Comparison of ENCODE assay signal across 8 cellular contexts in genomic region chr4:1548812-1549637, GRCh38.
DNase-seq lines count a peak whose midpoint lies in the region; ATAC-seq, FAIRE-seq and TF ChIP-seq lines count a peak whose summit lies in the region.
"Not testable (repeated sequence)": the region's sequence is repeated elsewhere in the genome, so short reads cannot be mapped to it uniquely, and the experiment has no call there.

No MANE protein-coding gene starts in this region.

- peak; percentile 46 for ATAC-seq in HG03097 (IDR thresholded peaks at IDR 0.05; ENCODE audit: low FRiP score, unreplicated experiment)

- not testable (repeated sequence) for TF ChIP-seq POLR2A in sigmoid colon (IDR thresholded peaks at IDR 0.05); stomach (IDR thresholded peaks at IDR 0.05)

- H3K4me1 ChIP-seq in sigmoid colon = peaks cover 0 to 16% (median 13%) of the 10 kb centered on the region in 4 donors
- peaks cover 0 to 21% (median 18%) of the 10 kb centered on the region in 4 donors for H3K4me1 ChIP-seq in stomach

- not testable (repeated sequence) for H3K9me3 ChIP-seq in sigmoid colon, stomach

- not testable (repeated sequence) for H3K36me3 ChIP-seq in sigmoid colon, stomach

- TF ChIP-seq EP300 in sigmoid colon (IDR thresholded peaks at IDR 0.05); stomach (IDR thresholded peaks at IDR 0.05): not testable (repeated sequence)

- WGBS in sigmoid colon, 2 donors = 18 to 22% methylated on average over 35 of the region's 35 CpGs
- WGBS in stomach, 5 donors = 18 to 34% (median 22%) methylated on average over 15 to 35 of the region's 35 CpGs

- H3K27ac ChIP-seq in sigmoid colon (peak overlapping the region in 3 of 4 donors; percentile 17 to 25 (median 18)), stomach (peak overlapping the region in 2 of 5 donors; percentile 27 to 54)

- H3K27me3 ChIP-seq in sigmoid colon (peaks cover 2 to 31% (median 5%) of the 10 kb centered on the region in 3 donors), stomach (peaks cover 0 to 42% (median under 1%) of the 10 kb centered on the region in 3 donors)

- TF ChIP-seq CTCF in D721Med (IDR thresholded peaks at IDR 0.05; ENCODE audit: insufficient read depth, missing control alignments) (peak; percentile 54), choroid plexus epithelial cell (conservative IDR thresholded peaks at IDR 0.05; ENCODE audit: low read depth, low read length) (peak; percentile 74), sigmoid colon (IDR thresholded peaks at IDR 0.05) (peak; percentile 64 to 99 (median 82)), stomach (IDR thresholded peaks at IDR 0.05) (peak in 5 of 7 experiments; percentile 61 to 99 (median 98))

- intact Hi-C loops in sigmoid colon (cut with DNase I); stomach (cut with DNase I; ENCODE audit: low total_unique reads): not testable (repeated sequence)

- H3K4me3 ChIP-seq in choroid plexus epithelial cell (ENCODE audit: low read depth, low read length) = not testable (repeated sequence)
- H3K4me3 ChIP-seq in sigmoid colon (peak overlapping the region; percentile 16 to 38 (median 33)), stomach (peak overlapping the region; percentile 24 to 36 (median 29))

- FAIRE-seq in D721Med (lab: Jason Lieb, UNC) = not testable (repeated sequence)

- peak; percentile 65 for DNase-seq in D721Med (ENCODE audit: insufficient read length, low spot score)
- DNase-seq in RPMI8226 = peak; percentile 26
- peak; percentile 43 for DNase-seq in activated T-cell treated with anti-CD3 and anti-CD28 coated beads for 1 hour (ENCODE audit: low read depth)
- DNase-seq in choroid plexus epithelial cell (ENCODE audit: low read depth) = peak; percentile 30
- peak; percentile 85 for DNase-seq in islet precursor cell
- not testable (repeated sequence) for DNase-seq in sigmoid colon
- DNase-seq in stomach = peak; percentile 49
